In genomic region chr16:2912330-2913199, GRCh38 we compare ENCODE assay signal across 8 cellular contexts. TPM values are rescaled to one million over a fixed set of nuclear protein-coding genes. Genes with fewer than 3 reads are reported as not detected.
DNase-seq lines count a peak whose midpoint lies in the region; ATAC-seq and TF ChIP-seq lines count a peak whose summit lies in the region.

No MANE protein-coding gene starts in this region.

- H2BK12ac ChIP-seq in mesenchymal stem cell (ENCODE audit: low read length in 2 of 2) = no peak overlapping the region

- peak overlapping the region; percentile 27 for H2BK120ac ChIP-seq in IMR-90 (ENCODE audit: low read depth, low read length)
- H2BK120ac ChIP-seq in mesenchymal stem cell (ENCODE audit: low read depth, low read length) = peak overlapping the region; percentile 67

- H2AK9ac ChIP-seq in IMR-90 (replicated peaks; ENCODE audit: low read depth, low read length, poor library complexity) = peak overlapping the region; percentile 98

- H3K9ac ChIP-seq in IMR-90 (ENCODE audit: low read depth, low read length) = peak overlapping the region; percentile 69
- peak overlapping the region; percentile 97 for H3K9ac ChIP-seq in mesenchymal stem cell (ENCODE audit: low read length)

- H3K27ac ChIP-seq in IMR-90 (ENCODE audit: insufficient read depth, low read length) (peak overlapping the region; percentile 62), mesenchymal stem cell (ENCODE audit: low read length, poor library complexity, severe bottlenecking) (peak overlapping the region; percentile 39)
- H3K27ac ChIP-seq in effector memory CD4-positive, alpha-beta T cell (ENCODE audit: insufficient read depth, low read length, poor library complexity, severe bottlenecking) = peak overlapping the region; percentile 78

- H3K4me1 ChIP-seq in IMR-90 (ENCODE audit: control insufficient read depth, insufficient read depth, low read length) (peaks cover 6% of the 10 kb centered on the region), mesenchymal stem cell (ENCODE audit: control insufficient read depth, insufficient read depth, low read depth, low read length) (peaks cover 15% of the 10 kb centered on the region)
- peaks cover 13% of the 10 kb centered on the region for H3K4me1 ChIP-seq in effector memory CD4-positive, alpha-beta T cell (ENCODE audit: control insufficient read depth, insufficient read depth, low read length, poor library complexity, severe bottlenecking)

- TF ChIP-seq CTCF in AG09309 (IDR thresholded peaks at IDR 0.05; ENCODE audit: control insufficient read depth, insufficient read depth, low read depth, low read length, missing control alignments) (no peak), IMR-90 (conservative IDR thresholded peaks at IDR 0.05; ENCODE audit: low read depth, low read length) (no peak)

- H3K56ac ChIP-seq in IMR-90 (ENCODE audit: extremely low read depth, insufficient read depth, low read length) = peak overlapping the region; percentile 85

- H3K4me2 ChIP-seq in IMR-90 (ENCODE audit: low read depth, low read length) (peak overlapping the region; percentile 81), mesenchymal stem cell (ENCODE audit: low read length, poor library complexity, severe bottlenecking) (peak overlapping the region; percentile 94)

- H3K18ac ChIP-seq in IMR-90 (ENCODE audit: low read depth, low read length) (peak overlapping the region; percentile 0; the same call in 1 of the 2 replicates), mesenchymal stem cell (ENCODE audit: low read depth in 1 of 2, low read length in 2 of 2) (peak overlapping the region; percentile 17 to 88)

- H3K27me3 Mint-ChIP-seq in activated CD4-positive, alpha-beta T cell treated with anti-CD3 and anti-CD28 coated beads, Interleukin-2, amount 10 ng/mL, durations not matched to agents 24 days and 14 days = peaks cover 5% of the 10 kb centered on the region
- H3K27me3 Mint-ChIP-seq in stimulated activated naive CD8-positive, alpha-beta T cell treated with anti-CD3 and anti-CD28 coated beads, Interleukin-15, amount 100 ng/mL, for 72 hours = no peaks in the 10 kb centered on the region

- dilution Hi-C loops in IMR-90 (cut with HindIII; ENCODE audit: low sequenced_read_pairs, unreplicated experiment) = no loop called here

- H2BK20ac ChIP-seq in IMR-90 (ENCODE audit: low read depth, low read length) = no peak overlapping the region

- in situ Hi-C loops in IMR-90 (cut with MboI; ENCODE audit: low sequenced_read_pairs) = loop anchor here (10.0 kb wide), 1 partner anchor 78 kb away; the partner anchor contains the start of gene ZG16B

- H2BK5ac ChIP-seq in IMR-90 (ENCODE audit: low read depth, low read length, poor library complexity, severe bottlenecking) (peak overlapping the region; percentile 28), mesenchymal stem cell (ENCODE audit: low read depth, low read length, poor library complexity, severe bottlenecking) (no peak overlapping the region)

- peaks cover 7 to 38% of the 10 kb centered on the region in 2 experiments for H3K79me1 ChIP-seq in IMR-90 (ENCODE audit: low read depth in 1 of 2, low read length in 2 of 2)
- peaks cover 5% of the 10 kb centered on the region for H3K79me1 ChIP-seq in mesenchymal stem cell (replicated peaks; ENCODE audit: low read length, poor library complexity, severe bottlenecking)

- no peaks in the 10 kb centered on the region for H3K27me3 ChIP-seq in IMR-90 (ENCODE audit: control insufficient read depth, insufficient read depth, low read length)
- no peaks in the 10 kb centered on the region for H3K27me3 ChIP-seq in effector memory CD4-positive, alpha-beta T cell (replicated peaks; ENCODE audit: control insufficient read depth, insufficient read depth, low read length, poor library complexity, severe bottlenecking)
- H3K27me3 ChIP-seq in mesenchymal stem cell (ENCODE audit: control insufficient read depth in 1 of 2, insufficient read depth in 1 of 2, low read length in 2 of 2) = no peaks in the 10 kb centered on the region

- WGBS in IMR-90 (ENCODE audit: extremely low coverage in 2 of 2, insufficient read length in 1 of 2), 2 experiments = 5% methylated on average over 23 of the region's 39 CpGs; no CpG with 5 or more reads in 1 of the 2 experiments
- WGBS in mesenchymal stem cell = 8% methylated on average over 39 of the region's 39 CpGs

- peaks cover 22% of the 10 kb centered on the region for H3K4me1 Mint-ChIP-seq in activated CD4-positive, alpha-beta T cell treated with anti-CD3 and anti-CD28 coated beads, Interleukin-2, amount 10 ng/mL, durations not matched to agents 24 days and 14 days
- H3K4me1 Mint-ChIP-seq in stimulated activated naive CD8-positive, alpha-beta T cell treated with anti-CD3 and anti-CD28 coated beads, Interleukin-15, amount 100 ng/mL, for 72 hours = peaks cover 32% of the 10 kb centered on the region

- ATAC-seq in GM19372 (IDR thresholded peaks at IDR 0.05; ENCODE audit: low read depth, unreplicated experiment) (peak; percentile 19), IMR-90 (ENCODE audit: low read depth) (peak; percentile 36)
- peak; percentile 58 for ATAC-seq in stimulated activated naive CD8-positive, alpha-beta T cell treated with anti-CD3 and anti-CD28 coated beads, Interleukin-15, amount 100 ng/mL, for 72 hours

- H2AFZ ChIP-seq in IMR-90 (replicated peaks; ENCODE audit: low read length, poor library complexity) (peak overlapping the region; percentile 100), mesenchymal stem cell (ENCODE audit: low read depth, low read length) (peak overlapping the region; percentile 86)

- no peak for TF ChIP-seq RAD21 in IMR-90 (IDR thresholded peaks at IDR 0.05; ENCODE audit: low read length)

- peak overlapping the region; percentile 95 for H3K4me3 Mint-ChIP-seq in activated CD4-positive, alpha-beta T cell treated with anti-CD3 and anti-CD28 coated beads, Interleukin-2, amount 10 ng/mL, durations not matched to agents 24 days and 14 days
- peak overlapping the region; percentile 87 to 92 for H3K4me3 Mint-ChIP-seq in stimulated activated naive CD8-positive, alpha-beta T cell treated with anti-CD3 and anti-CD28 coated beads, Interleukin-15, amount 100 ng/mL, for 72 hours

- H4K5ac ChIP-seq in IMR-90 (ENCODE audit: low read depth, low read length) = peak overlapping the region; percentile 0; the same call in 1 of the 2 replicates

- POLR2A ChIA-PET in IMR-90 (lab: Charles Lee; ENCODE audit: unreplicated experiment) = no interaction called here

- no TSS peak for BruUV-seq in IMR-90 (replicated peaks; lab: Mats Ljungman, UMichigan)

- H3K23ac ChIP-seq in IMR-90 (ENCODE audit: low read depth, low read length) = peak overlapping the region; percentile 61
- H3K23ac ChIP-seq in mesenchymal stem cell (ENCODE audit: low read length in 2 of 2) = no peak overlapping the region

- peaks cover 15% of the 10 kb centered on the region for H3K36me3 Mint-ChIP-seq in activated CD4-positive, alpha-beta T cell treated with anti-CD3 and anti-CD28 coated beads, Interleukin-2, amount 10 ng/mL, durations not matched to agents 24 days and 14 days (ENCODE audit: low read depth)

- H2BK15ac ChIP-seq in IMR-90 (ENCODE audit: low read depth, low read length) = peak overlapping the region; percentile 0; the same call in 1 of the 3 replicates
- no peak overlapping the region for H2BK15ac ChIP-seq in mesenchymal stem cell (ENCODE audit: low read depth, poor library complexity, severe bottlenecking)

- H3K4ac ChIP-seq in IMR-90 (ENCODE audit: low read depth, low read length) (peak overlapping the region; percentile 73), mesenchymal stem cell (ENCODE audit: low read depth in 1 of 2, low read length in 2 of 2) (peak overlapping the region in 1 of 2 experiments; percentile 27)

- H3K27ac Mint-ChIP-seq in activated CD4-positive, alpha-beta T cell treated with anti-CD3 and anti-CD28 coated beads, Interleukin-2, amount 10 ng/mL, durations not matched to agents 24 days and 14 days = peak overlapping the region; percentile 88
- H3K27ac Mint-ChIP-seq in stimulated activated naive CD8-positive, alpha-beta T cell treated with anti-CD3 and anti-CD28 coated beads, Interleukin-15, amount 100 ng/mL, for 72 hours = peak overlapping the region; percentile 60 to 92

- no peaks in the 10 kb centered on the region for H3K9me3 Mint-ChIP-seq in activated CD4-positive, alpha-beta T cell treated with anti-CD3 and anti-CD28 coated beads, Interleukin-2, amount 10 ng/mL, durations not matched to agents 24 days and 14 days
- H3K9me3 Mint-ChIP-seq in stimulated activated naive CD8-positive, alpha-beta T cell treated with anti-CD3 and anti-CD28 coated beads, Interleukin-15, amount 100 ng/mL, for 72 hours = no peaks in the 10 kb centered on the region

- CTCF ChIA-PET in IMR-90 (lab: Yijun Ruan, JAX) = interaction anchor here (0.6 to 1.7 kb wide), 2 partner anchors 14 to 74 kb away, joined by 3 to 4 read pairs; no protein-coding TSS in a partner anchor

- H3K9me1 ChIP-seq in IMR-90 (ENCODE audit: insufficient read depth, low read length) = peaks cover 3% of the 10 kb centered on the region; the same call in 1 of the 2 replicates

- peak overlapping the region; percentile 97 for H3K14ac ChIP-seq in IMR-90 (replicated peaks; ENCODE audit: low read depth, low read length)
- peak overlapping the region in 1 of 2 experiments; percentile 90 for H3K14ac ChIP-seq in mesenchymal stem cell (ENCODE audit: low read length in 2 of 2)

- DNase-seq in AG09309 (ENCODE audit: low read depth) (peak; percentile 28), IMR-90 (peak; percentile 73), mesenchymal stem cell (peak; percentile 75), NCI-H2029 treated with DMSO at 0.1 percent for 48 hours (lab: John Stamatoyannopoulos, UW) (no peak)
- peak; percentile 86 for DNase-seq in activated CD4-positive, alpha-beta T cell treated with anti-CD3 and anti-CD28 coated beads, Interleukin-2, amount 10 ng/mL, durations not matched to agents 24 days and 14 days
- peak in 2 of 3 donors; percentile 20 to 29 for DNase-seq in effector memory CD4-positive, alpha-beta T cell
- DNase-seq in stimulated activated naive CD8-positive, alpha-beta T cell treated with anti-CD3 and anti-CD28 coated beads, Interleukin-15, amount 100 ng/mL, for 72 hours = peak; percentile 33 to 41

- H2AK5ac ChIP-seq in IMR-90 (ENCODE audit: low read depth, low read length) = peak overlapping the region; percentile 46
- H2AK5ac ChIP-seq in mesenchymal stem cell (ENCODE audit: low read length, severe bottlenecking) = no peak overlapping the region

- H3K36me3 ChIP-seq in IMR-90 (ENCODE audit: control insufficient read depth, insufficient read depth, low read length) (peaks cover 12% of the 10 kb centered on the region), mesenchymal stem cell (ENCODE audit: control insufficient read depth in 1 of 2, insufficient read depth in 2 of 2, low read depth in 1 of 2, low read length in 2 of 2) (peaks cover 10 to 26% of the 10 kb centered on the region in 2 experiments)
- peaks cover 8% of the 10 kb centered on the region for H3K36me3 ChIP-seq in effector memory CD4-positive, alpha-beta T cell (ENCODE audit: control insufficient read depth, insufficient read depth, low read length)

- H3K9me3 ChIP-seq in IMR-90 (ENCODE audit: control insufficient read depth, insufficient read depth, low read length) (no peaks in the 10 kb centered on the region), mesenchymal stem cell (ENCODE audit: control insufficient read depth, low read length) (no peaks in the 10 kb centered on the region)
- H3K9me3 ChIP-seq in effector memory CD4-positive, alpha-beta T cell (ENCODE audit: control insufficient read depth, low read length) = no peaks in the 10 kb centered on the region

- H4K8ac ChIP-seq in IMR-90 (ENCODE audit: low read depth in 2 of 2, low read length in 2 of 2) = peak overlapping the region in 1 of 2 experiments; percentile 26; a peak in 2 of 4 replicates
- no peak overlapping the region for H4K8ac ChIP-seq in mesenchymal stem cell (ENCODE audit: low read length)

- H4K91ac ChIP-seq in IMR-90 (ENCODE audit: insufficient read depth, low read depth, low read length) (peak overlapping the region; percentile 64), mesenchymal stem cell (ENCODE audit: low read length) (peak overlapping the region; percentile 65)

- H3K4me3 ChIP-seq in AG09309 (ENCODE audit: control insufficient read depth, low read depth, low read length) (peak overlapping the region; percentile 84), IMR-90 (ENCODE audit: insufficient read depth, low read depth, low read length) (peak overlapping the region; percentile 60), mesenchymal stem cell (ENCODE audit: insufficient read depth in 1 of 2, low read depth in 1 of 2, low read length in 2 of 2) (peak overlapping the region; percentile 93 to 100)
- H3K4me3 ChIP-seq in effector memory CD4-positive, alpha-beta T cell (ENCODE audit: insufficient read depth, low read depth, low read length, poor library complexity, severe bottlenecking) = peak overlapping the region; percentile 72

- intact Hi-C loops in IMR-90 (cut with micrococcal nuclease) = no loop called here
- intact Hi-C loops in activated CD4-positive, alpha-beta T cell treated with anti-CD3 and anti-CD28 coated beads, Interleukin-2, amount 10 ng/mL, durations not matched to agents 24 days and 14 days (cut with micrococcal nuclease) = loop anchor here (5.0 kb wide), 1 partner anchor 50 kb away; the partner anchor contains the start of gene KREMEN2

- H4K20me1 ChIP-seq in IMR-90 (ENCODE audit: insufficient read depth, low read length) = peaks cover 10% of the 10 kb centered on the region; the same call in 1 of the 2 replicates

- no peak; the same call in 1 of the 2 replicates for TF ChIP-seq POLR2A in IMR-90 (IDR thresholded peaks at IDR 0.05; ENCODE audit: low read depth, low read length)

RNA-seq across cellular contexts. Expression of gene FLYWCH1, which starts 0.8 kb away (rescaled TPM):
- 14.3 and 16.1 TPM in 2 replicates for total RNA-seq in IMR-90 (2012; rRNA removed)
- 25.2 and 32.3 TPM in 2 replicates for polyA plus RNA-seq in IMR-90 (2012; rRNA removed)
- 38.1 and 39.5 TPM in 2 replicates for polyA plus RNA-seq in IMR-90 (2012; cell fraction: cytosol; rRNA removed)
- polyA plus RNA-seq in IMR-90 (2012; cell fraction: nucleus; rRNA removed; ENCODE audit: low replicate concordance) = 68.9 and 113 TPM in 2 replicates
- 63.9 and 64.5 TPM in 2 replicates for total RNA-seq in activated CD4-positive, alpha-beta T cell treated with anti-CD3 and anti-CD28 coated beads, Interleukin-2, amount 10 ng/mL, durations not matched to agents 24 days and 14 days
- polyA plus RNA-seq in mesenchymal stem cell (2013, experiment 1 of 2) = 18.4 TPM
- 17.3 TPM for polyA plus RNA-seq in mesenchymal stem cell (2013, experiment 2 of 2)

RNA-seq across cellular contexts. Expression of gene FLYWCH2, which starts 29.6 kb away (rescaled TPM):
- total RNA-seq in IMR-90 (2012; rRNA removed) = 42.3 and 48.9 TPM in 2 replicates
- polyA plus RNA-seq in IMR-90 (2012; rRNA removed) = 66.3 and 77.2 TPM in 2 replicates
- 131 and 168 TPM in 2 replicates for polyA plus RNA-seq in IMR-90 (2012; cell fraction: cytosol; rRNA removed)
- 22.4 and 65.5 TPM in 2 replicates for polyA plus RNA-seq in IMR-90 (2012; cell fraction: nucleus; rRNA removed; ENCODE audit: low replicate concordance)
- total RNA-seq in activated CD4-positive, alpha-beta T cell treated with anti-CD3 and anti-CD28 coated beads, Interleukin-2, amount 10 ng/mL, durations not matched to agents 24 days and 14 days = 21.2 and 22.2 TPM in 2 replicates
- 32.0 TPM for polyA plus RNA-seq in mesenchymal stem cell (2013, experiment 1 of 2)
- 33.1 TPM for polyA plus RNA-seq in mesenchymal stem cell (2013, experiment 2 of 2)

RNA-seq across cellular contexts. Expression of gene KREMEN2, which starts 51.5 kb away (rescaled TPM):
- total RNA-seq in IMR-90 (2012; rRNA removed) = not detected in 2 replicates
- 0.03 and 0.11 TPM in 2 replicates for polyA plus RNA-seq in IMR-90 (2012; rRNA removed)
- polyA plus RNA-seq in IMR-90 (2012; cell fraction: cytosol; rRNA removed) = 0.09 and 0.18 TPM in 2 replicates
- polyA plus RNA-seq in IMR-90 (2012; cell fraction: nucleus; rRNA removed; ENCODE audit: low replicate concordance) = 0.03 and 0.30 TPM in 2 replicates
- 0.17 and 0.28 TPM in 2 replicates for total RNA-seq in activated CD4-positive, alpha-beta T cell treated with anti-CD3 and anti-CD28 coated beads, Interleukin-2, amount 10 ng/mL, durations not matched to agents 24 days and 14 days
- not detected for polyA plus RNA-seq in mesenchymal stem cell (2013, experiment 1 of 2)
- polyA plus RNA-seq in mesenchymal stem cell (2013, experiment 2 of 2) = 0.01 TPM

RNA-seq across cellular contexts. Expression of gene PRSS22, which starts 54.6 kb away (rescaled TPM):
- not detected in 2 replicates for total RNA-seq in IMR-90 (2012; rRNA removed)
- not detected in 2 replicates for polyA plus RNA-seq in IMR-90 (2012; rRNA removed)
- 0.03 and 0.42 TPM in 2 replicates for polyA plus RNA-seq in IMR-90 (2012; cell fraction: cytosol; rRNA removed)
- 0.63 and 1.1 TPM in 2 replicates for polyA plus RNA-seq in IMR-90 (2012; cell fraction: nucleus; rRNA removed; ENCODE audit: low replicate concordance)
- total RNA-seq in activated CD4-positive, alpha-beta T cell treated with anti-CD3 and anti-CD28 coated beads, Interleukin-2, amount 10 ng/mL, durations not matched to agents 24 days and 14 days = not detected in 2 replicates
- polyA plus RNA-seq in mesenchymal stem cell (2013, experiment 1 of 2) = not detected
- not detected for polyA plus RNA-seq in mesenchymal stem cell (2013, experiment 2 of 2)

RNA-seq across cellular contexts. Expression of gene PAQR4, which starts 56.6 kb away (rescaled TPM):
- total RNA-seq in IMR-90 (2012; rRNA removed) = 2.2 TPM in 2 replicates
- polyA plus RNA-seq in IMR-90 (2012; rRNA removed) = 10.0 and 10.1 TPM in 2 replicates
- polyA plus RNA-seq in IMR-90 (2012; cell fraction: cytosol; rRNA removed) = 8.9 and 10.0 TPM in 2 replicates
- polyA plus RNA-seq in IMR-90 (2012; cell fraction: nucleus; rRNA removed; ENCODE audit: low replicate concordance) = 7.4 and 19.4 TPM in 2 replicates
- 41.0 and 43.3 TPM in 2 replicates for total RNA-seq in activated CD4-positive, alpha-beta T cell treated with anti-CD3 and anti-CD28 coated beads, Interleukin-2, amount 10 ng/mL, durations not matched to agents 24 days and 14 days
- 4.9 TPM for polyA plus RNA-seq in mesenchymal stem cell (2013, experiment 1 of 2)
- polyA plus RNA-seq in mesenchymal stem cell (2013, experiment 2 of 2) = 4.8 TPM
